Comparison of ENCODE assay signal across 1 cellular context in genomic region chrX:110944323-110944761, GRCh38.
TF ChIP-seq lines count a peak whose summit lies in the region.

No MANE protein-coding gene starts in this region.

TF ChIP-seq in GM23338, 12 proteins besides CTCF, POLR2A, EP300 and RAD21 (continued from another document):
- TF ChIP-seq, protein P1, sequence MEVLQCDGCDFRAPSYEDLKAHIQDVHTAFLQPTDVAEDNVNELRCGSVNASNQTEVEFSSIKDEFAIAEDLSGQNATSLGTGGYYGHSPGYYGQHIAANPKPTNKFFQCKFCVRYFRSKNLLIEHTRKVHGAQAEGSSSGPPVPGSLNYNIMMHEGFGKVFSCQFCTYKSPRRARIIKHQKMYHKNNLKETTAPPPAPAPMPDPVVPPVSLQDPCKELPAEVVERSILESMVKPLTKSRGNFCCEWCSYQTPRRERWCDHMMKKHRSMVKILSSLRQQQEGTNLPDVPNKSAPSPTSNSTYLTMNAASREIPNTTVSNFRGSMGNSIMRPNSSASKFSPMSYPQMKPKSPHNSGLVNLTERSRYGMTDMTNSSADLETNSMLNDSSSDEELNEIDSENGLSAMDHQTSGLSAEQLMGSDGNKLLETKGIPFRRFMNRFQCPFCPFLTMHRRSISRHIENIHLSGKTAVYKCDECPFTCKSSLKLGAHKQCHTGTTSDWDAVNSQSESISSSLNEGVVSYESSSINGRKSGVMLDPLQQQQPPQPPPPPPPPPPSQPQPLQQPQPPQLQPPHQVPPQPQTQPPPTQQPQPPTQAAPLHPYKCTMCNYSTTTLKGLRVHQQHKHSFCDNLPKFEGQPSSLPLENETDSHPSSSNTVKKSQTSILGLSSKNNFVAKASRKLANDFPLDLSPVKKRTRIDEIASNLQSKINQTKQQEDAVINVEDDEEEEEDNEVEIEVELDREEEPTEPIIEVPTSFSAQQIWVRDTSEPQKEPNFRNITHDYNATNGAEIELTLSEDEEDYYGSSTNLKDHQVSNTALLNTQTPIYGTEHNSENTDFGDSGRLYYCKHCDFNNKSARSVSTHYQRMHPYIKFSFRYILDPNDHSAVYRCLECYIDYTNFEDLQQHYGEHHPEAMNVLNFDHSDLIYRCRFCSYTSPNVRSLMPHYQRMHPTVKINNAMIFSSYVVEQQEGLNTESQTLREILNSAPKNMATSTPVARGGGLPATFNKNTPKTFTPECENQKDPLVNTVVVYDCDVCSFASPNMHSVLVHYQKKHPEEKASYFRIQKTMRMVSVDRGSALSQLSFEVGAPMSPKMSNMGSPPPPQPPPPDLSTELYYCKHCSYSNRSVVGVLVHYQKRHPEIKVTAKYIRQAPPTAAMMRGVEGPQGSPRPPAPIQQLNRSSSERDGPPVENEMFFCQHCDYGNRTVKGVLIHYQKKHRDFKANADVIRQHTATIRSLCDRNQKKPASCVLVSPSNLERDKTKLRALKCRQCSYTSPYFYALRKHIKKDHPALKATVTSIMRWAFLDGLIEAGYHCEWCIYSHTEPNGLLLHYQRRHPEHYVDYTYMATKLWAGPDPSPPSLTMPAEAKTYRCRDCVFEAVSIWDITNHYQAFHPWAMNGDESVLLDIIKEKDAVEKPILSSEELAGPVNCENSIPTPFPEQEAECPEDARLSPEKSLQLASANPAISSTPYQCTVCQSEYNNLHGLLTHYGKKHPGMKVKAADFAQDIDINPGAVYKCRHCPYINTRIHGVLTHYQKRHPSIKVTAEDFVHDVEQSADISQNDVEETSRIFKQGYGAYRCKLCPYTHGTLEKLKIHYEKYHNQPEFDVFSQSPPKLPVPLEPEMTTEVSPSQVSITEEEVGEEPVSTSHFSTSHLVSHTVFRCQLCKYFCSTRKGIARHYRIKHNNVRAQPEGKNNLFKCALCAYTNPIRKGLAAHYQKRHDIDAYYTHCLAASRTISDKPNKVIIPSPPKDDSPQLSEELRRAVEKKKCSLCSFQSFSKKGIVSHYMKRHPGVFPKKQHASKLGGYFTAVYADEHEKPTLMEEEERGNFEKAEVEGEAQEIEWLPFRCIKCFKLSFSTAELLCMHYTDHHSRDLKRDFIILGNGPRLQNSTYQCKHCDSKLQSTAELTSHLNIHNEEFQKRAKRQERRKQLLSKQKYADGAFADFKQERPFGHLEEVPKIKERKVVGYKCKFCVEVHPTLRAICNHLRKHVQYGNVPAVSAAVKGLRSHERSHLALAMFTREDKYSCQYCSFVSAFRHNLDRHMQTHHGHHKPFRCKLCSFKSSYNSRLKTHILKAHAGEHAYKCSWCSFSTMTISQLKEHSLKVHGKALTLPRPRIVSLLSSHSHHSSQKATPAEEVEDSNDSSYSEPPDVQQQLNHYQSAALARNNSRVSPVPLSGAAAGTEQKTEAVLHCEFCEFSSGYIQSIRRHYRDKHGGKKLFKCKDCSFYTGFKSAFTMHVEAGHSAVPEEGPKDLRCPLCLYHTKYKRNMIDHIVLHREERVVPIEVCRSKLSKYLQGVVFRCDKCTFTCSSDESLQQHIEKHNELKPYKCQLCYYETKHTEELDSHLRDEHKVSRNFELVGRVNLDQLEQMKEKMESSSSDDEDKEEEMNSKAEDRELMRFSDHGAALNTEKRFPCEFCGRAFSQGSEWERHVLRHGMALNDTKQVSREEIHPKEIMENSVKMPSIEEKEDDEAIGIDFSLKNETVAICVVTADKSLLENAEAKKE (CRISPR knock-in tag; IDR thresholded peaks at IDR 0.05) = no peak
